1 cellular context compared by ENCODE assay signal in the genomic region with DNA sequence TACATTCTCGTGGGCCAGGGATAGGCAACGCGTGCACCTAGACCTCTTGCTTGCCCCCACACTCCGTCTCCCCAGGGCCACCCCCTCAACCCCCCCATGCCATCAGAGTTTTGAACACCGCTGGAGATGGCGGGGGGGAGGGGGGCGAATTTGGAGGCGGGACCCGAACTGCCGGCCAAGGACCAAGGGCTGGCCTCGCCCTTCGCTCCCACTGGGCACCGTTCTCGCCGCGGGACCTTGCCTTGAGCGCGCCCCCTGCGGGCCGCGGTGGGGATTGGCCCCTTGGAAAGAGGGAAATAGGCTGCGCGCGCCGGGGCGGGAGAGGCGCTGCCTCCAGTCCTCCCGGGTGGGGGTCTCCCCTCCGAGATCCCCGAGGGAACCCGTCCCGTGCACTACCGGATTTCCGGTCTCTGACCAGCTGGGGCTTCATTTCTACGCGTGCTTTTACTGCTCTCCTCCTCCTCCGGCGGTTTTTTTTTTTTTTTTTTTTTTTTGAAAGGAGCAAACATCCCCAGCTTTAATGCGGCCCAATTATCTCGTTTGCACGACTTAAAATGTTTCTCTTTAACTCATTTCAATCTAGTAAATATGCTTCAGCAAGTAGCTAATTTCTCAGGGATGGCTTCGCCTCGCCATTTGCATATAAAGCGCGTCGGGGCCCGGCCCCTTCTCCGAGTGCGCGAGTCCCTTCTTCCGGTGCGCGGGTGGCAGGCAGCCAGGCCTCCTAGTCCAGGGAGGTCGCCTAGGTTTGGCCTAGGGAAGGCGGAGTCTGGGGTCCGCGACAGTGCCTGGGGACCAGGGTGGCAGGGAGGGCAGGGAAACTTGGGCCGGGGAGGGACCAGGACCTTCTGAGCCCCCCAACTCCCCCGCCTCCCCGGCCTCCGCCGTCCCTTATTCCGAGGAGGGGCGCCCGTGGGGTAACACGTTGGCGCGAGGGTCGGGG.
TF ChIP-seq lines count a peak whose summit lies in the region.

No MANE protein-coding gene starts in this region.

TF ChIP-seq in GM12878, 131 proteins besides CTCF, POLR2A, EP300 and RAD21 (continued from another document):
- TF ChIP-seq KDM1A (IDR thresholded peaks at IDR 0.05; ENCODE audit: borderline replicate concordance), result no peak
- no peak for TF ChIP-seq YY1 (IDR thresholded peaks at IDR 0.05; ENCODE audit: low read depth, low read length)
- TF ChIP-seq PAX8 (IDR thresholded peaks at IDR 0.05), result no peak
- no peak for TF ChIP-seq TCF7 (IDR thresholded peaks at IDR 0.05; ENCODE audit: borderline replicate concordance)
- TF ChIP-seq, protein P1, sequence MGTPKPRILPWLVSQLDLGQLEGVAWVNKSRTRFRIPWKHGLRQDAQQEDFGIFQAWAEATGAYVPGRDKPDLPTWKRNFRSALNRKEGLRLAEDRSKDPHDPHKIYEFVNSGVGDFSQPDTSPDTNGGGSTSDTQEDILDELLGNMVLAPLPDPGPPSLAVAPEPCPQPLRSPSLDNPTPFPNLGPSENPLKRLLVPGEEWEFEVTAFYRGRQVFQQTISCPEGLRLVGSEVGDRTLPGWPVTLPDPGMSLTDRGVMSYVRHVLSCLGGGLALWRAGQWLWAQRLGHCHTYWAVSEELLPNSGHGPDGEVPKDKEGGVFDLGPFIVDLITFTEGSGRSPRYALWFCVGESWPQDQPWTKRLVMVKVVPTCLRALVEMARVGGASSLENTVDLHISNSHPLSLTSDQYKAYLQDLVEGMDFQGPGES (IDR thresholded peaks at IDR 0.05), result no peak
- TF ChIP-seq, protein P2, sequence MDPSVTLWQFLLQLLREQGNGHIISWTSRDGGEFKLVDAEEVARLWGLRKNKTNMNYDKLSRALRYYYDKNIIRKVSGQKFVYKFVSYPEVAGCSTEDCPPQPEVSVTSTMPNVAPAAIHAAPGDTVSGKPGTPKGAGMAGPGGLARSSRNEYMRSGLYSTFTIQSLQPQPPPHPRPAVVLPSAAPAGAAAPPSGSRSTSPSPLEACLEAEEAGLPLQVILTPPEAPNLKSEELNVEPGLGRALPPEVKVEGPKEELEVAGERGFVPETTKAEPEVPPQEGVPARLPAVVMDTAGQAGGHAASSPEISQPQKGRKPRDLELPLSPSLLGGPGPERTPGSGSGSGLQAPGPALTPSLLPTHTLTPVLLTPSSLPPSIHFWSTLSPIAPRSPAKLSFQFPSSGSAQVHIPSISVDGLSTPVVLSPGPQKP (IDR thresholded peaks at IDR 0.05; ENCODE audit: low read depth, low read length), result no peak
- no peak for TF ChIP-seq BHLHE40 (IDR thresholded peaks at IDR 0.05; ENCODE audit: borderline replicate concordance in 1 of 2, low read depth in 2 of 2, low read length in 1 of 2)
- TF ChIP-seq PAX5 (IDR thresholded peaks at IDR 0.05; ENCODE audit: borderline replicate concordance, low read depth, low read length), result no peak
- TF ChIP-seq HCFC1 (IDR thresholded peaks at IDR 0.05; ENCODE audit: low read length), result no peak
- no peak for TF ChIP-seq CHD4 (IDR thresholded peaks at IDR 0.05)
- no peak for TF ChIP-seq ZZZ3 (IDR thresholded peaks at IDR 0.05; ENCODE audit: control insufficient read depth, insufficient read length, low read depth)
- TF ChIP-seq, protein P3, sequence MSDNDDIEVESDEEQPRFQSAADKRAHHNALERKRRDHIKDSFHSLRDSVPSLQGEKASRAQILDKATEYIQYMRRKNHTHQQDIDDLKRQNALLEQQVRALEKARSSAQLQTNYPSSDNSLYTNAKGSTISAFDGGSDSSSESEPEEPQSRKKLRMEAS (IDR thresholded peaks at IDR 0.05; ENCODE audit: low read depth, low read length), result no peak
TF ChIP-seq in GM12878: peak in this region for 0.
